In the genomic region with DNA sequence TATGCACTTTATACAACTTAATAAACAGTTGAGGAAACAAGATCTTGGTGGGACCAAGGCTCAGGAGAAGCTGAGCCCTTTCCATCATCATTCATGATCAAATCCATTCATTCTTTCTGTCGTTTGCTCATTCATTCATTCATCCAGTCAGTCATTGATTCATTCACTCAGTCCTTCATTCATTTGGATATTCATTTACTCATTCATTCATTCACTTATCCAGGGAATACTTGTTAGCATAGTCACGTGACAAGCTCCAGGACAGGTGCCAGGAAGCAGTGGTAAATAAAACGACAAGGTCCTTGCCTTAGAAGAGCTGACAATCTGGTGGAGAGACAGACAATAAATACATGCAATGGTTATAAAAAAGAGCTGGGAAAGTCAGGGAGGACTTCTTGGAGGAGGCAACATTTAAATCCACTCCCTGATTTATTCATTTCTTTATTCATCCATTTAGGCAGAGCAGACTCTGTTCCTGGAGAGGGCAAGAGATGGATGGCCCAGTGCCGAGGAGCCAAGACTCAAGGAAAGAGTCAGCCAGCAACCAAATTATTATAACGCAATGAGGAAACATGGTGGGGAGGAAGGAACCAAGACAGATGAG, we compare ENCODE assay signal across 17 cellular contexts.
DNase-seq lines count a peak whose midpoint lies in the region; ATAC-seq, FAIRE-seq and TF ChIP-seq lines count a peak whose summit lies in the region.
"Had no signal": no experiment of that assay in that cellular context is flagged by ENCODE, and none has a peak within 500 bp of the region (broad histone marks: within the 10 kb centered on the region; RNA-seq: fewer than 3 reads in every experiment).

No MANE protein-coding gene starts in this region.

- no peaks in the 10 kb centered on the region for H3K79me2 ChIP-seq in K562 (ENCODE audit: control insufficient read depth, insufficient read depth, low read length)

- intact Hi-C loops in K562 (cut with micrococcal nuclease), result no loop called here

- 3% methylated on average over 5 of the region's 5 CpGs for WGBS in K562 (ENCODE audit: insufficient coverage, low coverage, missing lambda C conversion rate)
- 47 to 60% (median 59%) methylated on average over 5 of the region's 5 CpGs for WGBS in small intestine, 3 donors

- DNase-seq in NCI-H2029 (lab: John Stamatoyannopoulos, UW) (peak; percentile 47), K562 (ENCODE audit: extremely low read depth in 1 of 4, low spot score in 3 of 4) (no peak), small intestine (peak; percentile 53), NCI-H526 treated with DMSO at 0.1 percent for 48 hours (lab: John Stamatoyannopoulos, UW) (no peak), NCI-H82 (lab: John Stamatoyannopoulos, UW) (no peak)
- DNase-seq: CD4-positive, CD25-positive, alpha-beta regulatory T cell; DMS79 treated with DMSO at 0.1 percent for 48 hours; HCEC 1CT; KG1; NCI-H1105; NCI-H2081 treated with DMSO at 0.1 percent for 48 hours; T-cell had no signal

- H3K4me1 ChIP-seq in HEK293 (ENCODE audit: control insufficient read depth, insufficient read depth, low read length) (no peaks in the 10 kb centered on the region), K562 (replicated peaks in 1 of 2; ENCODE audit: control insufficient read depth in 2 of 2, insufficient read depth in 2 of 2, low read length in 2 of 2) (peaks cover 0 to 13% of the 10 kb centered on the region in 2 experiments; a peak in 3 of 5 replicates), small intestine (ENCODE audit: control insufficient read depth in 2 of 2, insufficient read depth in 1 of 2, low read depth in 1 of 2, low read length in 1 of 2) (no peaks in the 10 kb centered on the region)

- no peak for TF ChIP-seq POLR2A in K562 (conservative IDR thresholded peaks at IDR 0.05)

- H3K9me1 ChIP-seq in K562 (ENCODE audit: control insufficient read depth, insufficient read depth, low read length), result no peaks in the 10 kb centered on the region

- CTCF ChIA-PET in HEK293 (lab: Yijun Ruan, JAX) (interaction anchor here (0.6 to 1.2 kb wide), 5 partner anchors 9 to 340 kb away, joined by 3 to 5 read pairs (median 3); no protein-coding TSS in a partner anchor), K562 (lab: Yijun Ruan, JAX; ENCODE audit: low intra/inter-chr PET ratio) (no interaction called here)

- TF ChIP-seq CTCF in HEK293 (tag by site-specific recombination; IDR thresholded peaks at IDR 0.05), result no peak
- no peak for TF ChIP-seq CTCF in K562 (IDR thresholded peaks at IDR 0.05 in 2 of 3, conservative IDR thresholded peaks at IDR 0.05 in 1 of 3; ENCODE audit: insufficient read depth in 2 of 3, low read depth in 1 of 3, low read length in 3 of 3)

- BruUV-seq in K562 (replicated peaks; lab: Mats Ljungman, UMichigan), result no TSS peak

- H3K27ac ChIP-seq in HEK293 (ENCODE audit: extremely low read depth, low read depth, low read length), result no peak overlapping the region
- no peak overlapping the region for H3K27ac ChIP-seq in K562 (ENCODE audit: extremely low read depth, low read depth, low read length)
- no peak overlapping the region for H3K27ac ChIP-seq in small intestine (ENCODE audit: low read depth in 1 of 2, low read length in 1 of 2)
- H3K27ac ChIP-seq: Peyer's patch had no signal

- H3K9me3 ChIP-seq in HEK293 (ENCODE audit: control insufficient read depth, insufficient read depth, low read depth, low read length), result no peaks in the 10 kb centered on the region
- H3K9me3 ChIP-seq in K562 (replicated peaks; ENCODE audit: control insufficient read depth, insufficient read depth, low read depth, low read length), result no peaks in the 10 kb centered on the region
- H3K9me3 ChIP-seq in small intestine (ENCODE audit: control insufficient read depth, low read depth), result no peaks in the 10 kb centered on the region
- H3K9me3 ChIP-seq: Peyer's patch had no signal

- H3K36me3 ChIP-seq in HEK293 (ENCODE audit: control insufficient read depth in 2 of 2, insufficient read depth in 1 of 2, low read length in 2 of 2), result no peaks in the 10 kb centered on the region
- H3K36me3 ChIP-seq in K562 (ENCODE audit: control insufficient read depth, insufficient read depth, low read length), result no peaks in the 10 kb centered on the region
- no peaks in the 10 kb centered on the region for H3K36me3 ChIP-seq in small intestine (ENCODE audit: control insufficient read depth in 2 of 2, insufficient read depth in 2 of 2, low read length in 2 of 2)
- H3K36me3 ChIP-seq: Peyer's patch had no signal

- peaks cover 16% of the 10 kb centered on the region for H4K20me1 ChIP-seq in K562 (replicated peaks; ENCODE audit: control insufficient read depth, insufficient read depth, low read length)

- no peak overlapping the region for H3K9ac ChIP-seq in K562 (ENCODE audit: insufficient read depth in 1 of 2, low read depth in 2 of 2, low read length in 2 of 2)

- no peak overlapping the region for H3K4me2 ChIP-seq in K562 (ENCODE audit: insufficient read depth, low read length)
- H3K4me2 ChIP-seq: GM23338 had no signal

- in situ Hi-C loops in K562 (cut with MboI), result loop anchor here (5.0 kb wide), 1 partner anchor 363 kb away; no protein-coding TSS in a partner anchor

- no peak for TF ChIP-seq RAD21 in K562 (CRISPR knock-in tag; conservative IDR thresholded peaks at IDR 0.05 in 1 of 2, IDR thresholded peaks at IDR 0.05 in 1 of 2)

- POLR2A ChIA-PET in HEK293 (lab: Yijun Ruan, JAX), result no interaction called here
- POLR2A ChIA-PET in K562 (lab: Yijun Ruan, JAX), result interaction anchor here (0.6 to 0.7 kb wide), 2 partner anchors 13 to 30 kb away, joined by 3 to 4 read pairs; no protein-coding TSS in a partner anchor

- no peak for TF ChIP-seq EP300 in K562 (IDR thresholded peaks at IDR 0.05; ENCODE audit: low read length)

- FAIRE-seq in K562 (lab: Jason Lieb, UNC) (peak; percentile 26), small intestine (lab: Jason Lieb, UNC) (no peak)
- FAIRE-seq: GM12891 had no signal

- no peak overlapping the region for H2AFZ ChIP-seq in K562 (ENCODE audit: low read depth, low read length)
- H2AFZ ChIP-seq: GM23338 had no signal

- ATAC-seq in K562, result no peak
- ATAC-seq in HG03378 (IDR thresholded peaks at IDR 0.05; ENCODE audit: unreplicated experiment), result no peak
- ATAC-seq: GM23338, T-cell had no signal

- H3K4me3 ChIP-seq in HEK293 (ENCODE audit: low read depth, low read length) (no peak overlapping the region), K562 (no peak overlapping the region), small intestine (ENCODE audit: low read depth in 1 of 2, low read length in 2 of 2) (no peak overlapping the region)
- H3K4me3 ChIP-seq: GM23338, Peyer's patch had no signal

- peaks cover 24 to 60% of the 10 kb centered on the region in 2 experiments; a peak in 4 of 5 replicates for H3K27me3 ChIP-seq in K562 (ENCODE audit: control insufficient read depth in 2 of 2, insufficient read depth in 2 of 2, low read length in 2 of 2)
- no peaks in the 10 kb centered on the region for H3K27me3 ChIP-seq in small intestine (ENCODE audit: control insufficient read depth in 2 of 2, insufficient read depth in 2 of 2, low read length in 2 of 2)
- H3K27me3 ChIP-seq: Peyer's patch had no signal

TF ChIP-seq in HEK293, 187 proteins besides CTCF, POLR2A, EP300 and RAD21:
- TF ChIP-seq, protein P1, sequence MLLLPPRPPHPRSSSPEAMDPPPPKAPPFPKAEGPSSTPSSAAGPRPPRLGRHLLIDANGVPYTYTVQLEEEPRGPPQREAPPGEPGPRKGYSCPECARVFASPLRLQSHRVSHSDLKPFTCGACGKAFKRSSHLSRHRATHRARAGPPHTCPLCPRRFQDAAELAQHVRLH (tag by site-specific recombination; IDR thresholded peaks at IDR 0.05), result no peak
- TF ChIP-seq ZNF24 (tag by site-specific recombination; IDR thresholded peaks at IDR 0.05), result peak; percentile 58; the same call in 1 of the 2 replicates

TF ChIP-seq in K562, 482 proteins besides CTCF, POLR2A, EP300 and RAD21 (continues in another document):
- TF ChIP-seq, protein P2, sequence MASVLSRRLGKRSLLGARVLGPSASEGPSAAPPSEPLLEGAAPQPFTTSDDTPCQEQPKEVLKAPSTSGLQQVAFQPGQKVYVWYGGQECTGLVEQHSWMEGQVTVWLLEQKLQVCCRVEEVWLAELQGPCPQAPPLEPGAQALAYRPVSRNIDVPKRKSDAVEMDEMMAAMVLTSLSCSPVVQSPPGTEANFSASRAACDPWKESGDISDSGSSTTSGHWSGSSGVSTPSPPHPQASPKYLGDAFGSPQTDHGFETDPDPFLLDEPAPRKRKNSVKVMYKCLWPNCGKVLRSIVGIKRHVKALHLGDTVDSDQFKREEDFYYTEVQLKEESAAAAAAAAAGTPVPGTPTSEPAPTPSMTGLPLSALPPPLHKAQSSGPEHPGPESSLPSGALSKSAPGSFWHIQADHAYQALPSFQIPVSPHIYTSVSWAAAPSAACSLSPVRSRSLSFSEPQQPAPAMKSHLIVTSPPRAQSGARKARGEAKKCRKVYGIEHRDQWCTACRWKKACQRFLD (CRISPR knock-in tag; IDR thresholded peaks at IDR 0.05), result no peak
- TF ChIP-seq ZFP91 (CRISPR knock-in tag; IDR thresholded peaks at IDR 0.05) (no peak), CBFA2T2 (conservative IDR thresholded peaks at IDR 0.05) (peak; percentile 44), OTX1 (CRISPR knock-in tag; IDR thresholded peaks at IDR 0.05) (no peak), BHLHE40 (IDR thresholded peaks at IDR 0.05; ENCODE audit: low read length) (peak; percentile 46; the same call in 1 of the 2 replicates), RBM25 (IDR thresholded peaks at IDR 0.05; ENCODE audit: low read depth, low read length, severe bottlenecking) (peak; percentile 85), ZNF24 (IDR thresholded peaks at IDR 0.05) (peak; percentile 78)
- TF ChIP-seq, protein P3, sequence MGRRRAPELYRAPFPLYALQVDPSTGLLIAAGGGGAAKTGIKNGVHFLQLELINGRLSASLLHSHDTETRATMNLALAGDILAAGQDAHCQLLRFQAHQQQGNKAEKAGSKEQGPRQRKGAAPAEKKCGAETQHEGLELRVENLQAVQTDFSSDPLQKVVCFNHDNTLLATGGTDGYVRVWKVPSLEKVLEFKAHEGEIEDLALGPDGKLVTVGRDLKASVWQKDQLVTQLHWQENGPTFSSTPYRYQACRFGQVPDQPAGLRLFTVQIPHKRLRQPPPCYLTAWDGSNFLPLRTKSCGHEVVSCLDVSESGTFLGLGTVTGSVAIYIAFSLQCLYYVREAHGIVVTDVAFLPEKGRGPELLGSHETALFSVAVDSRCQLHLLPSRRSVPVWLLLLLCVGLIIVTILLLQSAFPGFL (CRISPR knock-in tag; IDR thresholded peaks at IDR 0.05), result no peak

Comparison
In these comparisons a context has a peak if more than half of its experiments do, and no peak if none do; other contexts are left out.
1. DNase-seq: peak in NCI-H2029 (single experiment) and small intestine (single experiment); none in K562 (0 of 4), NCI-H526 treated with DMSO at 0.1 percent for 48 hours (single experiment) and NCI-H82 (single experiment).
2. Of the 44 proteins assayed by ChIP-seq in both K562 and HEK293: peak only in K562: none; only in HEK293: none; in both: ZNF24; in neither: 43.